22 cellular contexts compared by ENCODE assay signal in the genomic region with DNA sequence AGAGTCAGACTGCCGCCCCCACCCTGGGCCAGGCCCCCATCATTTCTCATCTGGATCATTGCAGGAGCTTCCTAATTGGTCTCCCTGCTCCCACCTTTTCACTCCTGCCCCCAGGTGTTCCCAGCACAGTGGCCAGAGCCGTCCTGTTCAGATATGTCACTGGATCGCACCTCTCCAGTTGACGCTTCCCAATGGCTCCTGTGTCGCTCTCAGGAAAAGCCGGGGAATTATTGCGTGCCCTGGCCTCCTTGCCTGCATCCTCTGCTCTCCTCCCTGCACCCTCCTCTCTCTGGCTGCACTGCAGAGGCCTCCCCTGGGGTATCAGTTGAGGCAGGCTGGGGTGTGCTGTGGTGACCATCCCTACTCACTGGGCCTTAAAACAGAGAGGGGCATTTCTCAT. TPM values are rescaled to one million over a fixed set of nuclear protein-coding genes. Genes with fewer than 3 reads are reported as not detected.
A peak's percentile ranks its signal among the peaks of the same experiment; 100 is the strongest.
DNase-seq lines count a peak whose midpoint lies in the region; ATAC-seq, FAIRE-seq and TF ChIP-seq lines count a peak whose summit lies in the region.
"Had no signal": no experiment of that assay in that cellular context is flagged by ENCODE, and none has a peak within 500 bp of the region (broad histone marks: within the 10 kb centered on the region; RNA-seq: fewer than 3 reads in every experiment).

No MANE protein-coding gene starts in this region.

- H3K4me2 ChIP-seq in astrocyte (ENCODE audit: low read length), result peak overlapping the region; percentile 39

- H2AFZ ChIP-seq in astrocyte (ENCODE audit: low read depth, low read length), result no peak overlapping the region

- ATAC-seq in left ventricle myocardium superior, result no peak
- ATAC-seq: naive thymus-derived CD4-positive, alpha-beta T cell had no signal

- H3K9me3 ChIP-seq in CD8-positive, alpha-beta memory T cell (ENCODE audit: low read length), result no peaks in the 10 kb centered on the region
- no peaks in the 10 kb centered on the region for H3K9me3 ChIP-seq in astrocyte (ENCODE audit: insufficient read depth, low read depth, low read length)
- H3K9me3 ChIP-seq: upper lobe of left lung had no signal

- peak overlapping the region; percentile 2 for H3K9ac ChIP-seq in astrocyte (ENCODE audit: low read length)

- H3K27me3 Mint-ChIP-seq in CD8-positive, alpha-beta memory T cell, result peaks cover 0 to 3% of the 10 kb centered on the region in 2 donors
- peaks cover 5% of the 10 kb centered on the region for H3K27me3 Mint-ChIP-seq in HFFc6 (ENCODE audit: insufficient read depth)
- peaks cover 23% of the 10 kb centered on the region for H3K27me3 Mint-ChIP-seq in astrocyte (ENCODE audit: low read depth, unreplicated experiment)
- H3K27me3 Mint-ChIP-seq in nephron (ENCODE audit: low read depth), result peaks cover 4% of the 10 kb centered on the region
- H3K27me3 Mint-ChIP-seq: naive thymus-derived CD4-positive, alpha-beta T cell had no signal

- no peaks in the 10 kb centered on the region for H3K79me2 ChIP-seq in astrocyte (ENCODE audit: insufficient read depth, low read length)

- H3K36me3 Mint-ChIP-seq in CD8-positive, alpha-beta memory T cell, result no peaks in the 10 kb centered on the region
- H3K36me3 Mint-ChIP-seq in HFFc6 (ENCODE audit: low read depth) (no peaks in the 10 kb centered on the region), astrocyte (ENCODE audit: low read depth, unreplicated experiment) (no peaks in the 10 kb centered on the region), nephron (ENCODE audit: low read depth) (no peaks in the 10 kb centered on the region)
- H3K36me3 Mint-ChIP-seq: naive thymus-derived CD4-positive, alpha-beta T cell had no signal

- H3K36me3 ChIP-seq in CD8-positive, alpha-beta memory T cell (ENCODE audit: insufficient read depth, low read length), result no peaks in the 10 kb centered on the region
- H3K36me3 ChIP-seq in astrocyte (ENCODE audit: insufficient read depth, low read length), result no peaks in the 10 kb centered on the region
- H3K36me3 ChIP-seq: upper lobe of left lung had no signal

- peak overlapping the region; percentile 31 for H3K27ac ChIP-seq in CD8-positive, alpha-beta memory T cell (ENCODE audit: low read depth, low read length)
- H3K27ac ChIP-seq in astrocyte (ENCODE audit: low read depth, low read length), result no peak overlapping the region
- H3K27ac ChIP-seq: skin epidermis, upper lobe of left lung had no signal

- H3K4me3 Mint-ChIP-seq in CD8-positive, alpha-beta memory T cell, result no peak overlapping the region
- no peak overlapping the region; the same call in 1 of the 2 replicates for H3K4me3 Mint-ChIP-seq in HFFc6
- H3K4me3 Mint-ChIP-seq in astrocyte (ENCODE audit: unreplicated experiment), result peak overlapping the region; percentile 50
- peak overlapping the region in 2 of 3 experiments; percentile 22 to 31 for H3K4me3 Mint-ChIP-seq in nephron
- H3K4me3 Mint-ChIP-seq: naive thymus-derived CD4-positive, alpha-beta T cell had no signal

- CTCF ChIA-PET in CD8-positive, alpha-beta memory T cell (lab: Charles Lee), result interaction anchor here (0.7 to 1.7 kb wide), 3 partner anchors 10 to 48 kb away, joined by 3 to 6 read pairs (median 3); no protein-coding TSS in a partner anchor

- FAIRE-seq in astrocyte (lab: Jason Lieb, UNC) (no peak), HTR-8/SVneo (lab: Jason Lieb, UNC) (no peak)
- FAIRE-seq: kidney had no signal

- TF ChIP-seq CTCF in HFFc6 (IDR thresholded peaks at IDR 0.05) (no peak), astrocyte (IDR thresholded peaks at IDR 0.05; ENCODE audit: insufficient read depth, low read depth, low read length) (no peak), nephron (IDR thresholded peaks at IDR 0.05; ENCODE audit: unreplicated experiment in 3 of 3) (no peak)

- no peaks in the 10 kb centered on the region for H3K27me3 ChIP-seq in CD8-positive, alpha-beta memory T cell (ENCODE audit: insufficient read depth, low read length, poor library complexity, severe bottlenecking)
- no peaks in the 10 kb centered on the region for H3K27me3 ChIP-seq in astrocyte (ENCODE audit: insufficient read depth, low read length)
- H3K27me3 ChIP-seq: upper lobe of left lung had no signal

- H3K4me1 ChIP-seq in CD8-positive, alpha-beta memory T cell (ENCODE audit: insufficient read depth, low read length), result peaks cover 6% of the 10 kb centered on the region
- peaks cover 42% of the 10 kb centered on the region for H3K4me1 ChIP-seq in astrocyte (ENCODE audit: insufficient read depth, low read length)

- H4K20me1 ChIP-seq in astrocyte (ENCODE audit: insufficient read depth, low read length), result no peaks in the 10 kb centered on the region

- intact Hi-C loops in left ventricle myocardium superior (cut with micrococcal nuclease), result no loop called here

- DNase-seq in CD8-positive, alpha-beta memory T cell, result no peak
- no peak for DNase-seq in HFFc6
- DNase-seq in astrocyte (ENCODE audit: low read depth), result no peak
- DNase-seq in SW 1271 (lab: John Stamatoyannopoulos, UW), result no peak
- DNase-seq in left ventricle myocardium superior, result no peak
- no peak for DNase-seq in HTR-8/SVneo (ENCODE audit: insufficient read length, low spot score)
- DNase-seq in KG1 (lab: John Stamatoyannopoulos, UW), result no peak
- DNase-seq: activated effector memory CD4-positive, alpha-beta T cell treated with anti-CD3 and anti-CD28 coated beads, Interleukin-2, amount 50 U/mL, for 16 hours; aorta; foreskin melanocyte; H7; kidney; naive thymus-derived CD4-positive, alpha-beta T cell; NCI-H1417 treated with DMSO at 0.1 percent for 48 hours; NCI-H510A treated with DMSO at 0.1 percent for 48 hours; T1000; upper lobe of left lung had no signal

- peak overlapping the region in 2 of 8 donors; percentile 23 to 94 for H3K27ac Mint-ChIP-seq in CD8-positive, alpha-beta memory T cell
- H3K27ac Mint-ChIP-seq in HFFc6, result peak overlapping the region; percentile 92
- no peak overlapping the region for H3K27ac Mint-ChIP-seq in astrocyte (ENCODE audit: unreplicated experiment)
- peak overlapping the region; percentile 57 to 99 (median 98) for H3K27ac Mint-ChIP-seq in nephron
- H3K27ac Mint-ChIP-seq: progenitor cell of endocrine pancreas had no signal

- peaks cover 21 to 52% (median 25%) of the 10 kb centered on the region in 3 donors for H3K4me1 Mint-ChIP-seq in CD8-positive, alpha-beta memory T cell
- H3K4me1 Mint-ChIP-seq in HFFc6 (ENCODE audit: low read depth) (peaks cover 80% of the 10 kb centered on the region), astrocyte (ENCODE audit: low read depth, unreplicated experiment) (peaks cover 27% of the 10 kb centered on the region), nephron (peaks cover 68% of the 10 kb centered on the region)

- H3K4me3 ChIP-seq in CD8-positive, alpha-beta memory T cell (ENCODE audit: low read length), result no peak overlapping the region
- H3K4me3 ChIP-seq in astrocyte (ENCODE audit: insufficient read depth, low read depth, low read length), result no peak overlapping the region
- H3K4me3 ChIP-seq: skin epidermis, upper lobe of left lung had no signal

- POLR2A ChIA-PET in CD8-positive, alpha-beta memory T cell (lab: Charles Lee), result no interaction called here

- no peaks in the 10 kb centered on the region for H3K9me3 Mint-ChIP-seq in CD8-positive, alpha-beta memory T cell
- no peaks in the 10 kb centered on the region for H3K9me3 Mint-ChIP-seq in HFFc6
- peaks cover 3% of the 10 kb centered on the region for H3K9me3 Mint-ChIP-seq in astrocyte (ENCODE audit: unreplicated experiment)
- H3K9me3 Mint-ChIP-seq in nephron, result no peaks in the 10 kb centered on the region
- H3K9me3 Mint-ChIP-seq: naive thymus-derived CD4-positive, alpha-beta T cell had no signal

RNA-seq across cellular contexts. Expression of a gene that starts 25.5 kb away (rescaled TPM):
- not detected for total RNA-seq in CD8-positive, alpha-beta memory T cell
- not detected for polyA plus RNA-seq in CD8-positive, alpha-beta memory T cell
- under 1 TPM in 4 of 6 experiments, not detected in 2; 0.12 to 0.17 (median 0.14) TPM for total RNA-seq in HFFc6 (2021; fragmentation: NEBNext Ultra II Directional; extraction: Animal tissue kit (Norgen Biotek cat#: 25700))
- total RNA-seq in astrocyte (0.43 and 0.60 TPM in 2 replicates), left ventricle myocardium superior (0.55 TPM)
- total RNA-seq: lung microvascular endothelial cell, SK-MEL-5 had no signal
- polyA plus RNA-seq: naive thymus-derived CD4-positive, alpha-beta T cell had no signal

RNA-seq across cellular contexts. Expression of a gene that starts 40.9 kb away (rescaled TPM):
- 10 to 100 TPM; 71.2 to 72.5 TPM for total RNA-seq in CD8-positive, alpha-beta memory T cell
- 1.9 TPM for polyA plus RNA-seq in CD8-positive, alpha-beta memory T cell
- 100 to 1,000 TPM; 115 to 196 (median 129) TPM for total RNA-seq in HFFc6 (2021; fragmentation: NEBNext Ultra II Directional; extraction: Animal tissue kit (Norgen Biotek cat#: 25700))
- total RNA-seq in astrocyte, result 26.7 and 36.3 TPM in 2 replicates
- total RNA-seq in left ventricle myocardium superior, result 1.3 TPM
- polyA plus RNA-seq: naive thymus-derived CD4-positive, alpha-beta T cell had no signal

Comparison
In these comparisons a context has a peak if more than half of its experiments do, and no peak if none do; other contexts are left out.
1. H3K4me3 Mint-ChIP-seq: peak in astrocyte (single experiment) and nephron (2 of 3); none in CD8-positive, alpha-beta memory T cell (0 of 7) and HFFc6 (single experiment).
2. RNA of a gene that starts 40.9 kb away (total RNA-seq): 115 to 196 TPM in HFFc6, 71.2 to 72.5 TPM in CD8-positive, alpha-beta memory T cell and 26.7 to 36.3 TPM in astrocyte; 1.3 TPM in left ventricle myocardium superior (single experiment); every median in the first group is over 10 times any median in the second.